8 cellular contexts compared by ENCODE assay signal in the genomic region with DNA sequence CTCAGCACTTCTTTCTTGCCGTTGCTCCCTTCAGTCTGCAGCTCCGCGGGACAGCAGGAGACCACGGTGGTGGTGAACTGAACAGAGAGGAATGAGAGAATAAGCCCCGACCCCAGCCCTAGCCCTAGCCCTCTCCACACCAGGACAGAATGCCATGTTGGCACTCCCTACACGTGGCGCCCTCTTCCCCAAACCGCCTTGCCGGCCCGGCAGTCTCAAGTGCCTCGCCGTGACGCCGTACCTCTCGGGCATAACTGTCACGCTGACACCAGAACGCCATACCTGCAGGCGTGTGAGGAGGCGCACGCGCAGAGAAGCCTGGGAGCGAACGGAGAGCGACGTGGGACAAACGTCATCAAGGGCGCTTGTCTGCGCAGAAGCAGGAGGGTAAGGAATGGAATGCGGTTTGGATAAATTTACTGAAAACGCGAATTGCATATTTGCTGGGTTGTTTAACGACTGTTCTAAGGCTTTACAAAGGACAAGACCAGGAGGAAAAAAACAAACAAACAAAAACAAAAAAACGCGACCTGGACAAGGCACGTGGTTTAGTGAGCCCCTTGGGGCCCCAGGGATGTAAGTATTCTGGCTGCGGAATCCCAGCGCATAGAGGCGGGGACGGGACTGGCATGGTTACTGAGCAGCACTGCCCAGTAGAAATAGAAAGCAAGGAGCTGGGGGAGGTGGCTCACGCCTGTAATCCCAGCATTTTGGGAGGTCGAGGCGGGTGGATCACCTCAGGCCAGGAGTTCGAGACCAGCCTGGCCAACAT.
A peak's percentile ranks its signal among the peaks of the same experiment; 100 is the strongest.
DNase-seq lines count a peak whose midpoint lies in the region; ATAC-seq, FAIRE-seq and TF ChIP-seq lines count a peak whose summit lies in the region.

A gene with protein sequence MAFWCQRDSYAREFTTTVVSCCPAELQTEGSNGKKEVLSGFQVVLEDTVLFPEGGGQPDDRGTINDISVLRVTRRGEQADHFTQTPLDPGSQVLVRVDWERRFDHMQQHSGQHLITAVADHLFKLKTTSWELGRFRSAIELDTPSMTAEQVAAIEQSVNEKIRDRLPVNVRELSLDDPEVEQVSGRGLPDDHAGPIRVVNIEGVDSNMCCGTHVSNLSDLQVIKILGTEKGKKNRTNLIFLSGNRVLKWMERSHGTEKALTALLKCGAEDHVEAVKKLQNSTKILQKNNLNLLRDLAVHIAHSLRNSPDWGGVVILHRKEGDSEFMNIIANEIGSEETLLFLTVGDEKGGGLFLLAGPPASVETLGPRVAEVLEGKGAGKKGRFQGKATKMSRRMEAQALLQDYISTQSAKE (minus strand): TSS at position 294 of the 772 bp plus-strand sequence. CDS start 14 bp downstream, at position 280.

- peak; percentile 67 for ATAC-seq in GM19467 (IDR thresholded peaks at IDR 0.05; ENCODE audit: unreplicated experiment)
- peak; percentile 99 for ATAC-seq in effector memory CD8-positive, alpha-beta T cell (replicated peaks)
- peak; percentile 94 for ATAC-seq in memory B cell (ENCODE audit: low read depth)

- DNase-seq in HTR-8/SVneo (ENCODE audit: insufficient read length, low spot score): peak; percentile 97
- DNase-seq in NOMO-1 treated with DMSO at 0.1 percent for 48 hours (lab: John Stamatoyannopoulos, UW; ENCODE audit: unreplicated experiment): peak; percentile 91
- DNase-seq in activated CD8-positive, alpha-beta memory T cell treated with anti-CD3 and anti-CD28 coated beads for 4 hours (ENCODE audit: low read depth in 2 of 2): peak; percentile 74 to 79
- peak; percentile 81 to 86 (median 82) for DNase-seq in effector memory CD8-positive, alpha-beta T cell
- DNase-seq in memory B cell (ENCODE audit: low spot score in 2 of 2): peak; percentile 78 to 83
- DNase-seq in stimulated activated CD8-positive, alpha-beta memory T cell treated with anti-CD3 and anti-CD28 coated beads, Interleukin-12 subunit alpha, Interleukin-12 subunit beta, amount 100 ng/mL, for 1 hour (ENCODE audit: low read depth): peak; percentile 79

- H3K27ac ChIP-seq in C4-2B: peak within 1 kb of the TSS; percentile 83

- H3K9me3 Mint-ChIP-seq in effector memory CD8-positive, alpha-beta T cell: no peaks in the 10 kb centered on the region
- no peaks in the 10 kb centered on the region for H3K9me3 Mint-ChIP-seq in memory B cell

- peaks cover 32% of the 10 kb centered on the region for H3K36me3 Mint-ChIP-seq in effector memory CD8-positive, alpha-beta T cell (ENCODE audit: insufficient read depth)
- H3K36me3 Mint-ChIP-seq in memory B cell: peaks cover 9% of the 10 kb centered on the region

- peak; percentile 97 for FAIRE-seq in HTR-8/SVneo (lab: Jason Lieb, UNC)

- H3K27me3 Mint-ChIP-seq in effector memory CD8-positive, alpha-beta T cell: no peaks in the 10 kb centered on the region
- no peaks in the 10 kb centered on the region for H3K27me3 Mint-ChIP-seq in memory B cell

- peak within 1 kb of the TSS; percentile 82 to 86 for H3K4me3 Mint-ChIP-seq in effector memory CD8-positive, alpha-beta T cell
- peak within 1 kb of the TSS; percentile 94 for H3K4me3 Mint-ChIP-seq in memory B cell

- peak within 1 kb of the TSS; percentile 88 to 90 for H3K27ac Mint-ChIP-seq in effector memory CD8-positive, alpha-beta T cell
- H3K27ac Mint-ChIP-seq in memory B cell: peak within 1 kb of the TSS; percentile 93

- TF ChIP-seq CTCF in C4-2B (conservative IDR thresholded peaks at IDR 0.05): no peak

- H3K4me1 Mint-ChIP-seq in effector memory CD8-positive, alpha-beta T cell (ENCODE audit: low read depth in 2 of 2): peaks cover 10 to 15% of the 10 kb centered on the region in 2 donors
- H3K4me1 Mint-ChIP-seq in memory B cell: peaks cover 17% of the 10 kb centered on the region

Comparison
In these comparisons a context has a peak if more than half of its experiments do, and no peak if none do; other contexts are left out.
1. Peak in every context shown above with its lines: DNase-seq, ATAC-seq and H3K27ac ChIP-seq.